In genomic region chr2:180523629-180524340, GRCh38 we compare ENCODE assay signal across 16 cellular contexts.
A peak's percentile ranks its signal among the peaks of the same experiment; 100 is the strongest.
DNase-seq lines count a peak whose midpoint lies in the region; ATAC-seq and TF ChIP-seq lines count a peak whose summit lies in the region.
"Had no signal": no experiment of that assay in that cellular context is flagged by ENCODE, and none has a peak within 500 bp of the region (broad histone marks: within the 10 kb centered on the region; RNA-seq: fewer than 3 reads in every experiment).

No MANE protein-coding gene starts in this region.

- DNase-seq in ACHN (peak; percentile 5), HFFc6 (peak; percentile 93), T1000 (lab: John Stamatoyannopoulos, UW) (peak; percentile 22), C1 segment of cervical spinal cord (lab: John Stamatoyannopoulos, UW) (no peak), substantia nigra (lab: John Stamatoyannopoulos, UW) (no peak)
- DNase-seq in activated CD8-positive, alpha-beta T cell treated with anti-CD3 and anti-CD28 coated beads, Interleukin-2, amount 10 ng/mL, durations not matched to agents 7 days and 5 days, result no peak
- DNase-seq: activated CD8-positive, alpha-beta T cell treated with anti-CD3 and anti-CD28 coated beads for 36 hours; activated naive CD8-positive, alpha-beta T cell treated with anti-CD3 and anti-CD28 coated beads for 36 hours; islet precursor cell; nucleus accumbens; stimulated activated CD4-positive, alpha-beta T cell treated with anti-CD3 and anti-CD28 coated beads, Interleukin-2, amount 100 ng/mL, for 48 hours had no signal

- TF ChIP-seq POLR2A in gastroesophageal sphincter (IDR thresholded peaks at IDR 0.05), result no peak

- H3K36me3 ChIP-seq in gastroesophageal sphincter, result no peaks in the 10 kb centered on the region
- H3K36me3 ChIP-seq: thoracic aorta had no signal

- H3K4me1 ChIP-seq in gastroesophageal sphincter, result no peaks in the 10 kb centered on the region

- H3K27me3 ChIP-seq in gastroesophageal sphincter, result no peaks in the 10 kb centered on the region

- peaks cover 0 to under 1% (median 0%) of the 10 kb centered on the region in 3 donors for H3K9me3 ChIP-seq in gastroesophageal sphincter
- H3K9me3 ChIP-seq: thoracic aorta had no signal

- no peaks in the 10 kb centered on the region for H3K9me3 Mint-ChIP-seq in HFFc6
- H3K9me3 Mint-ChIP-seq in activated CD8-positive, alpha-beta T cell treated with anti-CD3 and anti-CD28 coated beads, Interleukin-2, amount 10 ng/mL, durations not matched to agents 7 days and 5 days (ENCODE audit: insufficient read depth), result no peaks in the 10 kb centered on the region
- H3K9me3 Mint-ChIP-seq: activated CD8-positive, alpha-beta T cell treated with anti-CD3 and anti-CD28 coated beads for 36 hours; activated naive CD8-positive, alpha-beta T cell treated with anti-CD3 and anti-CD28 coated beads for 36 hours had no signal

- 41 to 57% methylated on average over 5 to 6 of the region's 6 CpGs for WGBS in gastroesophageal sphincter (ENCODE audit: low coverage in 1 of 2), 2 donors

- peak overlapping the region; percentile 76 for H3K4me3 Mint-ChIP-seq in HFFc6
- H3K4me3 Mint-ChIP-seq in activated CD8-positive, alpha-beta T cell treated with anti-CD3 and anti-CD28 coated beads, Interleukin-2, amount 10 ng/mL, durations not matched to agents 7 days and 5 days, result no peak overlapping the region
- H3K4me3 Mint-ChIP-seq: activated CD8-positive, alpha-beta T cell treated with anti-CD3 and anti-CD28 coated beads for 36 hours; activated naive CD8-positive, alpha-beta T cell treated with anti-CD3 and anti-CD28 coated beads for 36 hours had no signal

- H3K4me1 Mint-ChIP-seq in HFFc6 (ENCODE audit: low read depth), result peaks cover 63% of the 10 kb centered on the region
- no peaks in the 10 kb centered on the region for H3K4me1 Mint-ChIP-seq in activated CD8-positive, alpha-beta T cell treated with anti-CD3 and anti-CD28 coated beads, Interleukin-2, amount 10 ng/mL, durations not matched to agents 7 days and 5 days (ENCODE audit: low read depth)
- H3K4me1 Mint-ChIP-seq: activated naive CD8-positive, alpha-beta T cell treated with anti-CD3 and anti-CD28 coated beads for 36 hours had no signal

- TF ChIP-seq CTCF in HFFc6 (IDR thresholded peaks at IDR 0.05) (no peak), gastroesophageal sphincter (IDR thresholded peaks at IDR 0.05) (no peak)

- H3K27me3 Mint-ChIP-seq in HFFc6 (ENCODE audit: insufficient read depth), result no peaks in the 10 kb centered on the region; the same call in 1 of the 2 replicates
- no peaks in the 10 kb centered on the region for H3K27me3 Mint-ChIP-seq in activated CD8-positive, alpha-beta T cell treated with anti-CD3 and anti-CD28 coated beads, Interleukin-2, amount 10 ng/mL, durations not matched to agents 7 days and 5 days (ENCODE audit: low read depth)
- H3K27me3 Mint-ChIP-seq: activated CD8-positive, alpha-beta T cell treated with anti-CD3 and anti-CD28 coated beads for 36 hours; activated naive CD8-positive, alpha-beta T cell treated with anti-CD3 and anti-CD28 coated beads for 36 hours had no signal

- POLR2A ChIA-PET in activated CD8-positive, alpha-beta T cell treated with anti-CD3 and anti-CD28 coated beads, Interleukin-2, amount 10 ng/mL, durations not matched to agents 7 days and 5 days (lab: Charles Lee), result no interaction called here

- peaks cover 6% of the 10 kb centered on the region; the same call in 1 of the 2 replicates for H3K36me3 Mint-ChIP-seq in HFFc6 (ENCODE audit: low read depth)
- H3K36me3 Mint-ChIP-seq in activated CD8-positive, alpha-beta T cell treated with anti-CD3 and anti-CD28 coated beads, Interleukin-2, amount 10 ng/mL, durations not matched to agents 7 days and 5 days (ENCODE audit: low read depth), result no peaks in the 10 kb centered on the region
- H3K36me3 Mint-ChIP-seq: activated naive CD8-positive, alpha-beta T cell treated with anti-CD3 and anti-CD28 coated beads for 36 hours had no signal

- in situ Hi-C loops in ACHN (cut with HindIII; ENCODE audit: low pct_ligation_motif_present, low pct_unique_long_range_greater_than_20kb, low sequenced_read_pairs), result no loop called here

- peak overlapping the region; percentile 96 for H3K27ac Mint-ChIP-seq in HFFc6
- H3K27ac Mint-ChIP-seq in activated CD8-positive, alpha-beta T cell treated with anti-CD3 and anti-CD28 coated beads, Interleukin-2, amount 10 ng/mL, durations not matched to agents 7 days and 5 days, result no peak overlapping the region
- H3K27ac Mint-ChIP-seq: activated CD8-positive, alpha-beta T cell treated with anti-CD3 and anti-CD28 coated beads for 36 hours; activated naive CD8-positive, alpha-beta T cell treated with anti-CD3 and anti-CD28 coated beads for 36 hours had no signal

- CTCF ChIA-PET in activated CD8-positive, alpha-beta T cell treated with anti-CD3 and anti-CD28 coated beads, Interleukin-2, amount 10 ng/mL, durations not matched to agents 7 days and 5 days (lab: Charles Lee), result no interaction called here

- ATAC-seq in gastroesophageal sphincter, result peak; percentile 39
- ATAC-seq in activated CD8-positive, alpha-beta T cell treated with anti-CD3 and anti-CD28 coated beads, Interleukin-2, amount 10 ng/mL, durations not matched to agents 7 days and 5 days, result no peak
- no peak for ATAC-seq in GM21381 (IDR thresholded peaks at IDR 0.05; ENCODE audit: unreplicated experiment)
- ATAC-seq: activated CD8-positive, alpha-beta T cell treated with anti-CD3 and anti-CD28 coated beads for 36 hours; K562 had no signal

- no peak overlapping the region for H3K4me3 ChIP-seq in gastroesophageal sphincter
- H3K4me3 ChIP-seq: K562, thoracic aorta had no signal

- TF ChIP-seq EP300 in gastroesophageal sphincter (IDR thresholded peaks at IDR 0.05), result no peak

- no peak overlapping the region for H3K27ac ChIP-seq in gastroesophageal sphincter
- H3K27ac ChIP-seq in substantia nigra (ENCODE audit: low read depth, low read length, poor library complexity, severe bottlenecking), result no peak overlapping the region
- H3K27ac ChIP-seq: C4-2B, thoracic aorta had no signal

Comparison
In these comparisons a context has a peak if more than half of its experiments do, and no peak if none do; other contexts are left out.
1. DNase-seq: peak in ACHN (single experiment), HFFc6 (single experiment) and T1000 (single experiment); none in activated CD8-positive, alpha-beta T cell treated with anti-CD3 and anti-CD28 coated beads, Interleukin-2, amount 10 ng/mL, durations not matched to agents 7 days and 5 days (single experiment), C1 segment of cervical spinal cord (0 of 14) and substantia nigra (0 of 49).